Comparison of ENCODE assay signal across 9 cellular contexts in the genomic region with DNA sequence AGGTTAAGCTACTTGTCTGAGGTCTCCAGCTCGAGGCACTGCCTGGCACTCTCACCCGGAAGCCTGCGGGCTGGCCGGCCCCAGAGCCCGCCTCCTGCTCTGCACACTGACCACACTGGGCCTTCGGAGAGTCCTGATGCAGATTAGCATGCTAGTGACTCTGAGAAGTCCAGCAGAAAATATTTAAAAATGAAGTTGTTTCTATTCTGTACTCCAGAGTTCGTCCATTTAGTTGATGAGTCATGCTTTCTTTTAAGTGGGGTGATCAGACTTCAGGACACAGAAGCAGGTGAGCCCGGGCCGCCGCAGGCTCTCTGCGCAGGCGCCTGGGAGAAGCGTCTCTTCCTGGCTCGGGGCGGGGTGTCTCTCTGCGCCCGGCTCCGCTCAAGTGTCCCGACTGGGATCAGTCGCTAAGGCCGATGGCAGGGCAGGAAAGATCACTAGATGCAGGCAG. TPM values are rescaled to one million over a fixed set of nuclear protein-coding genes. Genes with fewer than 3 reads are reported as not detected.
DNase-seq lines count a peak whose midpoint lies in the region; ATAC-seq, FAIRE-seq and TF ChIP-seq lines count a peak whose summit lies in the region.
"Had no signal": no experiment of that assay in that cellular context is flagged by ENCODE, and none has a peak within 500 bp of the region (broad histone marks: within the 10 kb centered on the region; RNA-seq: fewer than 3 reads in every experiment).

No MANE protein-coding gene starts in this region.

- H3K27ac ChIP-seq in mesenchymal stem cell (ENCODE audit: low read length, poor library complexity, severe bottlenecking) = peak overlapping the region; percentile 57
- H3K27ac ChIP-seq in suprapubic skin = no peak overlapping the region

- no peaks in the 10 kb centered on the region for H3K79me1 ChIP-seq in mesenchymal stem cell (replicated peaks; ENCODE audit: low read length, poor library complexity, severe bottlenecking)

- H3K4me1 ChIP-seq in NT2/D1 (ENCODE audit: insufficient read depth, insufficient read length) (peaks cover 19% of the 10 kb centered on the region), mesenchymal stem cell (ENCODE audit: control insufficient read depth, insufficient read depth, low read depth, low read length) (peaks cover 28% of the 10 kb centered on the region), suprapubic skin (peaks cover 12% of the 10 kb centered on the region)

- H3K27me3 ChIP-seq in NT2/D1 (ENCODE audit: insufficient read depth, insufficient read length) (no peaks in the 10 kb centered on the region), bronchial epithelial cell (ENCODE audit: control insufficient read depth, insufficient read depth, low read length) (no peaks in the 10 kb centered on the region), mesenchymal stem cell (ENCODE audit: control insufficient read depth in 1 of 2, insufficient read depth in 1 of 2, low read length in 2 of 2) (peaks cover 0 to 14% of the 10 kb centered on the region in 2 experiments), suprapubic skin (no peaks in the 10 kb centered on the region)

- H2BK120ac ChIP-seq in mesenchymal stem cell (ENCODE audit: low read depth, low read length) = no peak overlapping the region

- peak overlapping the region; percentile 29 for H2AFZ ChIP-seq in mesenchymal stem cell (ENCODE audit: low read depth, low read length)

- 71% methylated on average over 21 of the region's 21 CpGs for WGBS in mesenchymal stem cell
- 39% methylated on average over 21 of the region's 21 CpGs for WGBS in suprapubic skin

- H3K14ac ChIP-seq in mesenchymal stem cell (ENCODE audit: low read length in 2 of 2) = no peak overlapping the region

- H2AK5ac ChIP-seq in mesenchymal stem cell (ENCODE audit: low read length, severe bottlenecking) = no peak overlapping the region

- TF ChIP-seq POLR2A in suprapubic skin (IDR thresholded peaks at IDR 0.05) (no peak), GM18505 (IDR thresholded peaks at IDR 0.05; ENCODE audit: borderline replicate concordance, extremely low read depth, insufficient read depth, insufficient read length) (no peak)

- no peak overlapping the region for H3K23ac ChIP-seq in mesenchymal stem cell (ENCODE audit: low read length in 2 of 2)

- H2BK5ac ChIP-seq in mesenchymal stem cell (ENCODE audit: low read depth, low read length, poor library complexity, severe bottlenecking) = no peak overlapping the region

- H4K91ac ChIP-seq in mesenchymal stem cell (ENCODE audit: low read length) = no peak overlapping the region

- ATAC-seq in GM18868 (IDR thresholded peaks at IDR 0.05; ENCODE audit: unreplicated experiment) (peak; percentile 66), GM18505 (IDR thresholded peaks at IDR 0.05; ENCODE audit: unreplicated experiment) (no peak)

- DNase-seq in NT2/D1 (ENCODE audit: low read depth, low spot score) = no peak
- DNase-seq in bronchial epithelial cell (ENCODE audit: low read depth) = peak; percentile 70
- DNase-seq in mesenchymal stem cell = peak; percentile 38
- DNase-seq in suprapubic skin (ENCODE audit: low spot score in 2 of 2) = no peak
- no peak for DNase-seq in frontal cortex (ENCODE audit: low spot score in 2 of 2)
- no peak for DNase-seq in NCI-H1694 (lab: John Stamatoyannopoulos, UW)

- H3K4me3 ChIP-seq in NT2/D1 (ENCODE audit: insufficient read length, low read depth) (no peak overlapping the region), bronchial epithelial cell (ENCODE audit: low read depth, low read length) (peak overlapping the region; percentile 7), mesenchymal stem cell (ENCODE audit: insufficient read depth in 1 of 2, low read depth in 1 of 2, low read length in 2 of 2) (no peak overlapping the region), suprapubic skin (peak overlapping the region; percentile 23)

- peak overlapping the region in 1 of 2 experiments; percentile 63 for H2BK12ac ChIP-seq in mesenchymal stem cell (ENCODE audit: low read length in 2 of 2)

- TF ChIP-seq CTCF in bronchial epithelial cell (IDR thresholded peaks at IDR 0.05; ENCODE audit: insufficient read depth, low read length, severe bottlenecking) (no peak), suprapubic skin (IDR thresholded peaks at IDR 0.05) (no peak)

- no peaks in the 10 kb centered on the region for H3K9me3 ChIP-seq in NT2/D1 (ENCODE audit: insufficient read depth, low read length)
- H3K9me3 ChIP-seq in mesenchymal stem cell (ENCODE audit: control insufficient read depth, low read length) = no peaks in the 10 kb centered on the region
- no peaks in the 10 kb centered on the region for H3K9me3 ChIP-seq in suprapubic skin

- H3K9ac ChIP-seq in NT2/D1 (ENCODE audit: insufficient read length, low read depth) (peak overlapping the region; percentile 27), mesenchymal stem cell (ENCODE audit: low read length) (peak overlapping the region; percentile 43)

- no peak overlapping the region for H3K4me2 ChIP-seq in mesenchymal stem cell (ENCODE audit: low read length, poor library complexity, severe bottlenecking)

- peak overlapping the region; percentile 35 for H4K8ac ChIP-seq in mesenchymal stem cell (ENCODE audit: low read length)

- no peak overlapping the region for H2BK15ac ChIP-seq in mesenchymal stem cell (ENCODE audit: low read depth, poor library complexity, severe bottlenecking)

- no peak for TF ChIP-seq EP300 in suprapubic skin (IDR thresholded peaks at IDR 0.05)

- H3K36me3 ChIP-seq in NT2/D1 (ENCODE audit: insufficient read depth, insufficient read length, low read length) = no peaks in the 10 kb centered on the region
- H3K36me3 ChIP-seq in bronchial epithelial cell (ENCODE audit: control insufficient read depth, insufficient read depth, low read length) = no peaks in the 10 kb centered on the region
- no peaks in the 10 kb centered on the region for H3K36me3 ChIP-seq in mesenchymal stem cell (ENCODE audit: control insufficient read depth in 1 of 2, insufficient read depth in 2 of 2, low read depth in 1 of 2, low read length in 2 of 2)
- H3K36me3 ChIP-seq in suprapubic skin = no peaks in the 10 kb centered on the region

- FAIRE-seq in bronchial epithelial cell (lab: Jason Lieb, UNC) (no peak), frontal cortex (lab: Jason Lieb, UNC) (no peak)

- peak overlapping the region in 1 of 2 experiments; percentile 13 for H3K4ac ChIP-seq in mesenchymal stem cell (ENCODE audit: low read depth in 1 of 2, low read length in 2 of 2)

- no peak overlapping the region for H3K18ac ChIP-seq in mesenchymal stem cell (ENCODE audit: low read depth in 1 of 2, low read length in 2 of 2)

RNA-seq across cellular contexts. Expression of gene FAM240B, which starts 32.5 kb away (rescaled TPM):
- total RNA-seq in bronchial epithelial cell (not detected in 2 replicates), suprapubic skin (not detected), frontal cortex (not detected)
- polyA plus RNA-seq in mesenchymal stem cell (2013, experiment 1 of 2) = not detected
- not detected for polyA plus RNA-seq in mesenchymal stem cell (2013, experiment 2 of 2)
- total RNA-seq: urinary bladder had no signal
- polyA plus RNA-seq: urinary bladder had no signal

Comparison
In these comparisons a context has a peak if more than half of its experiments do, and no peak if none do; other contexts are left out.
1. DNase-seq: peak in bronchial epithelial cell (single experiment) and mesenchymal stem cell (single experiment); none in NT2/D1 (single experiment), suprapubic skin (0 of 2), frontal cortex (0 of 2) and NCI-H1694 (single experiment).
2. H3K4me3 ChIP-seq: peak in bronchial epithelial cell (single experiment) and suprapubic skin (single experiment); none in NT2/D1 (single experiment) and mesenchymal stem cell (0 of 2).